In the genomic region with DNA sequence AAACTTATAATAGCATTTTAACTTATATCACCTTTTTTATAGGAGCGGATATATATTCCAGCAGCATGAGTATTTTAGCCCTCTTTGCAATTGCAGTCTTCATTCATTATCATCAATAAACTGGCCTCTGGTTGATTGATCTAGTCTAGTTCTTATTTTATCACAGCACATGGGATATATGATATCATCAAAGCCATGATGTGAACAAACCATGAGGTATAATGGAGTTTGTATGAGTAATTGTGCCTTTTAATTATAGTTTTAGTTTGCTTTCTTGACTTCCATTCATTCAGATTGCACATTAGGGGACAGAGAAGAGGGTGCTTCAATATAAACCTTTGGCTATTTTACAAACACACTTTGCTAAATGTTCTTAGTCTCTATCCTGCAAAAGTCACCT, we compare ENCODE assay signal across 19 cellular contexts.
"Had no signal": no experiment of that assay in that cellular context is flagged by ENCODE, and none has a peak within 500 bp of the region (broad histone marks: within the 10 kb centered on the region; RNA-seq: fewer than 3 reads in every experiment).

No MANE protein-coding gene starts in this region.

- H3K4me3 ChIP-seq: adrenal gland, cardiac muscle cell, dorsolateral prefrontal cortex, gastrocnemius medialis, heart right ventricle, lower lobe of right lung, sigmoid colon, spleen, thoracic aorta, upper lobe of right lung had no signal

- H3K27ac ChIP-seq: adrenal gland, cardiac muscle cell, dorsolateral prefrontal cortex, gastrocnemius medialis, heart right ventricle, lower lobe of right lung, neutrophil, parathyroid adenoma, sigmoid colon, spleen, thoracic aorta, upper lobe of right lung, WERI-Rb-1 had no signal

- H3K9me3 ChIP-seq: adrenal gland, gastrocnemius medialis, heart right ventricle, lower lobe of right lung, neutrophil, sigmoid colon, spleen, thoracic aorta, upper lobe of right lung had no signal

- H3K27ac Mint-ChIP-seq: T-helper 1 cell treated with Interleukin-12 subunit alpha and Interleukin-12 subunit beta and Interleukin-4 antibody, amounts not matched to agents 30 μg/mL and 1 μg/mL, for 36 hours had no signal

- FAIRE-seq: islet of Langerhans had no signal

- H3K27me3 ChIP-seq: adrenal gland, cardiac muscle cell, dorsolateral prefrontal cortex, gastrocnemius medialis, heart right ventricle, neutrophil, sigmoid colon, spleen, upper lobe of right lung had no signal

- ATAC-seq: gastrocnemius medialis, heart right ventricle, left colon, lower lobe of right lung, upper lobe of right lung had no signal

- H3K4me3 Mint-ChIP-seq: endodermal cell; T-helper 1 cell treated with Interleukin-12 subunit alpha and Interleukin-12 subunit beta and Interleukin-4 antibody, amounts not matched to agents 30 μg/mL and 1 μg/mL, for 36 hours had no signal

- DNase-seq: activated gamma-delta T cell, adrenal gland, dorsolateral prefrontal cortex, endodermal cell, erythroblast, gastrocnemius medialis, heart right ventricle, left colon, lower lobe of right lung, sigmoid colon, spleen, upper lobe of right lung, WERI-Rb-1 had no signal

- H3K9me3 Mint-ChIP-seq: endodermal cell; T-helper 1 cell treated with Interleukin-12 subunit alpha and Interleukin-12 subunit beta and Interleukin-4 antibody, amounts not matched to agents 30 μg/mL and 1 μg/mL, for 36 hours had no signal

- H2AFZ ChIP-seq: parathyroid adenoma had no signal

- H3K36me3 ChIP-seq: neutrophil had no signal

- H3K9ac ChIP-seq: parathyroid adenoma had no signal
